Comparison of ENCODE assay signal across 9 cellular contexts in the genomic region with DNA sequence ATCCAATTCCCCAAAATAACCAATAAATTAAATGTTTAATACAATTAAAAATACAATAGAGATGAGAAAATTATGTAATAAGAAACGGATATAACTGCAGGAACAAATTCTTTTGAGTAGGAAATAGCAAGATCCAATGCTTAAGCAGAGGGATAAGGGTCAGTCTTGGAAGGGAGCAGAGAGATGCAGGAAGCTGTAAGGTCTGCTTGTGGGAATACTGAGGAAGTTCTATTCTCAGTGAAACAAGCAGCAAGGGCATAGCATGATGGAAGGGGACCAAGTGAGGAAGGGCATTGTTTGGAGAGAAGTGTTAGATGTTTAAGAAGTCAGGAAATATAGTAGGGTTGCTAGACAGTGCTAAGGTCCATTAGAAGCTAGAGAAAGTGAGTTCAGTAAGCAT.
"Had no signal": no experiment of that assay in that cellular context is flagged by ENCODE, and none has a peak within 500 bp of the region (broad histone marks: within the 10 kb centered on the region; RNA-seq: fewer than 3 reads in every experiment).

No MANE protein-coding gene starts in this region.

- H3K27ac Mint-ChIP-seq: HFFc6, IgD-negative memory B cell had no signal

- H3K27me3 Mint-ChIP-seq: IgD-negative memory B cell had no signal

- DNase-seq: GOT3, H7, HFFc6, KG1 had no signal

- H3K4me3 Mint-ChIP-seq: HFFc6, IgD-negative memory B cell had no signal

- H3K9me3 Mint-ChIP-seq: HFFc6, IgD-negative memory B cell had no signal

- H3K4me1 ChIP-seq: HAP-1 had no signal

- H3K27ac ChIP-seq: HL-60 had no signal

- H3K4me1 Mint-ChIP-seq: IgD-negative memory B cell had no signal

- H3K9me3 ChIP-seq: HAP-1 had no signal

- H3K36me3 ChIP-seq: HAP-1 had no signal

- FAIRE-seq: HepG2 had no signal

- ATAC-seq: HCT116, HepG2 had no signal

- H3K4me3 ChIP-seq: HAP-1 had no signal
